ENCODE assay signal across 14 cellular contexts in genomic region chr6:131685266-131685780, GRCh38. TPM values are rescaled to one million over a fixed set of nuclear protein-coding genes. Genes with fewer than 3 reads are reported as not detected.
DNase-seq lines count a peak whose midpoint lies in the region; ATAC-seq lines count a peak whose summit lies in the region.
"Had no signal": no experiment of that assay in that cellular context is flagged by ENCODE, and none has a peak within 500 bp of the region (broad histone marks: within the 10 kb centered on the region; RNA-seq: fewer than 3 reads in every experiment).

No MANE protein-coding gene starts in this region.

- POLR2A ChIA-PET in naive thymus-derived CD4-positive, alpha-beta T cell (lab: Charles Lee) = no interaction called here

- H3K4me1 ChIP-seq in naive thymus-derived CD4-positive, alpha-beta T cell (ENCODE audit: control insufficient read depth in 2 of 2, insufficient read depth in 2 of 2, low read length in 2 of 2) = no peaks in the 10 kb centered on the region
- H3K4me1 ChIP-seq: parathyroid adenoma had no signal

- CTCF ChIA-PET in naive thymus-derived CD4-positive, alpha-beta T cell (lab: Charles Lee) = no interaction called here

- H3K4me3 Mint-ChIP-seq in activated T-cell treated with anti-CD3 and anti-CD28 coated beads, Interleukin-2, amount 50 U/mL, for 72 hours = peak overlapping the region; percentile 8 to 40
- H3K4me3 Mint-ChIP-seq in naive thymus-derived CD4-positive, alpha-beta T cell = no peak overlapping the region

- intact Hi-C loops in naive thymus-derived CD4-positive, alpha-beta T cell (cut with micrococcal nuclease) = no loop called here

- no peaks in the 10 kb centered on the region for H3K9me3 ChIP-seq in naive thymus-derived CD4-positive, alpha-beta T cell (ENCODE audit: control insufficient read depth in 2 of 3, low read length in 3 of 3)

- ATAC-seq in GM18511 (IDR thresholded peaks at IDR 0.05; ENCODE audit: unreplicated experiment) (peak; percentile 68), GM19468 (IDR thresholded peaks at IDR 0.05; ENCODE audit: extremely low read depth, unreplicated experiment) (peak; percentile 38), HG03039 (IDR thresholded peaks at IDR 0.05; ENCODE audit: unreplicated experiment) (peak; percentile 67)
- ATAC-seq in activated T-cell treated with anti-CD3 and anti-CD28 coated beads, Interleukin-2, amount 50 U/mL, for 72 hours (replicated peaks in 1 of 2) = peak; percentile 59 to 61
- no peak for ATAC-seq in naive thymus-derived CD4-positive, alpha-beta T cell
- ATAC-seq: left colon had no signal

- peaks cover 54% of the 10 kb centered on the region for H3K4me1 Mint-ChIP-seq in activated T-cell treated with anti-CD3 and anti-CD28 coated beads, Interleukin-2, amount 50 U/mL, for 72 hours (ENCODE audit: low read depth)
- peaks cover 0 to 2% (median 0%) of the 10 kb centered on the region in 7 donors for H3K4me1 Mint-ChIP-seq in naive thymus-derived CD4-positive, alpha-beta T cell

- no peak overlapping the region for H3K4me3 ChIP-seq in naive thymus-derived CD4-positive, alpha-beta T cell (ENCODE audit: low read length)

- H3K27ac ChIP-seq in naive thymus-derived CD4-positive, alpha-beta T cell (ENCODE audit: low read depth, low read length) = no peak overlapping the region
- H3K27ac ChIP-seq: parathyroid adenoma had no signal

- H3K9me3 Mint-ChIP-seq in activated T-cell treated with anti-CD3 and anti-CD28 coated beads, Interleukin-2, amount 50 U/mL, for 72 hours = no peaks in the 10 kb centered on the region
- H3K9me3 Mint-ChIP-seq in naive thymus-derived CD4-positive, alpha-beta T cell = peaks cover 0 to 2% (median 0%) of the 10 kb centered on the region in 11 donors

- no peaks in the 10 kb centered on the region for H3K36me3 ChIP-seq in naive thymus-derived CD4-positive, alpha-beta T cell (ENCODE audit: control insufficient read depth in 2 of 3, insufficient read depth in 3 of 3, low read length in 3 of 3)

- H3K27me3 Mint-ChIP-seq in activated T-cell treated with anti-CD3 and anti-CD28 coated beads, Interleukin-2, amount 50 U/mL, for 72 hours (ENCODE audit: low read depth) = peaks cover 6% of the 10 kb centered on the region
- H3K27me3 Mint-ChIP-seq in naive thymus-derived CD4-positive, alpha-beta T cell = peaks cover 0 to 4% (median 0%) of the 10 kb centered on the region in 5 donors

- DNase-seq in activated T-cell treated with anti-CD3 and anti-CD28 coated beads, Interleukin-2, amount 50 U/mL, for 72 hours = peak; percentile 16 to 56
- DNase-seq in naive thymus-derived CD4-positive, alpha-beta T cell = no peak
- no peak for DNase-seq in amygdala (lab: John Stamatoyannopoulos, UW)
- DNase-seq in NCI-H2107 (lab: John Stamatoyannopoulos, UW) = no peak
- no peak for DNase-seq in OCI-M1 (lab: John Stamatoyannopoulos, UW)
- DNase-seq: caudate nucleus, left colon, NCI-H345, SHP77 treated with DMSO at 0.1 percent for 48 hours had no signal

- no peaks in the 10 kb centered on the region for H3K27me3 ChIP-seq in naive thymus-derived CD4-positive, alpha-beta T cell (ENCODE audit: control insufficient read depth in 2 of 2, insufficient read depth in 2 of 2, low read length in 2 of 2)

- H3K27ac Mint-ChIP-seq in activated T-cell treated with anti-CD3 and anti-CD28 coated beads, Interleukin-2, amount 50 U/mL, for 72 hours = no peak overlapping the region
- H3K27ac Mint-ChIP-seq in naive thymus-derived CD4-positive, alpha-beta T cell = no peak overlapping the region

- H3K36me3 Mint-ChIP-seq in activated T-cell treated with anti-CD3 and anti-CD28 coated beads, Interleukin-2, amount 50 U/mL, for 72 hours (ENCODE audit: insufficient read depth in 2 of 2) = peaks cover 0 to 2% of the 10 kb centered on the region in 2 donors
- peaks cover 0 to 7% (median 0%) of the 10 kb centered on the region in 5 donors for H3K36me3 Mint-ChIP-seq in naive thymus-derived CD4-positive, alpha-beta T cell

RNA-seq across cellular contexts. Expression of gene OR2A4, which starts 15.9 kb away (rescaled TPM):
- total RNA-seq in activated T-cell treated with anti-CD3 and anti-CD28 coated beads, Interleukin-2, amount 50 U/mL, for 72 hours = not detected
- not detected for total RNA-seq in naive thymus-derived CD4-positive, alpha-beta T cell
- not detected for polyA plus RNA-seq in naive thymus-derived CD4-positive, alpha-beta T cell
- total RNA-seq: urinary bladder had no signal
- polyA plus RNA-seq: urinary bladder had no signal

RNA-seq across cellular contexts. Expression of gene CTAGE9, which starts 25.5 kb away (rescaled TPM):
- not detected for total RNA-seq in activated T-cell treated with anti-CD3 and anti-CD28 coated beads, Interleukin-2, amount 50 U/mL, for 72 hours
- total RNA-seq in naive thymus-derived CD4-positive, alpha-beta T cell = not detected
- polyA plus RNA-seq in naive thymus-derived CD4-positive, alpha-beta T cell = not detected
- total RNA-seq: left colon, urinary bladder had no signal
- polyA plus RNA-seq: urinary bladder had no signal

RNA-seq across cellular contexts. Expression of gene ENPP3, which starts 48.2 kb away (rescaled TPM):
- 1 to 10 TPM; 3.6 to 7.4 TPM for total RNA-seq in activated T-cell treated with anti-CD3 and anti-CD28 coated beads, Interleukin-2, amount 50 U/mL, for 72 hours
- 1 to 10 TPM in 2 of 5 experiments, under 1 TPM in 3; 0.35 to 7.1 (median 0.51) TPM for total RNA-seq in naive thymus-derived CD4-positive, alpha-beta T cell
- under 1 TPM; 0.15 to 0.33 TPM for polyA plus RNA-seq in naive thymus-derived CD4-positive, alpha-beta T cell

RNA-seq across cellular contexts. Expression of gene MED23, which starts 57.3 kb away (rescaled TPM):
- 10 to 100 TPM; 38.5 to 40.1 TPM for total RNA-seq in activated T-cell treated with anti-CD3 and anti-CD28 coated beads, Interleukin-2, amount 50 U/mL, for 72 hours
- total RNA-seq in naive thymus-derived CD4-positive, alpha-beta T cell = 10 to 100 TPM; 35.7 to 59.1 (median 55.4) TPM
- polyA plus RNA-seq in naive thymus-derived CD4-positive, alpha-beta T cell = 10 to 100 TPM; 11.1 to 16.7 TPM

Comparison
In these comparisons a context has a peak if more than half of its experiments do, and no peak if none do; other contexts are left out.
1. DNase-seq: peak in activated T-cell treated with anti-CD3 and anti-CD28 coated beads, Interleukin-2, amount 50 U/mL, for 72 hours (2 of 2); none in naive thymus-derived CD4-positive, alpha-beta T cell (0 of 9), amygdala (0 of 56), NCI-H2107 (single experiment) and OCI-M1 (single experiment).
2. H3K4me3 Mint-ChIP-seq: peak in activated T-cell treated with anti-CD3 and anti-CD28 coated beads, Interleukin-2, amount 50 U/mL, for 72 hours (2 of 2); none in naive thymus-derived CD4-positive, alpha-beta T cell (0 of 10).